Comparison of ENCODE assay signal across 15 cellular contexts in genomic region chr7:1321411-1322239, GRCh38.
"Had no signal": no experiment of that assay in that cellular context is flagged by ENCODE, and none has a peak within 500 bp of the region (broad histone marks: within the 10 kb centered on the region; RNA-seq: fewer than 3 reads in every experiment).

No MANE protein-coding gene starts in this region.

- H3K4me3 ChIP-seq: prostate gland, right lobe of liver, smooth muscle cell had no signal

- H3K4me1 Mint-ChIP-seq: activated CD4-positive, alpha-beta T cell treated with anti-CD3 and anti-CD28 coated beads for 36 hours; activated naive CD8-positive, alpha-beta T cell treated with anti-CD3 and anti-CD28 coated beads for 36 hours; stimulated activated memory B cell treated with anti-CD40 and anti-IgM and Interleukin-4, amounts not matched to agents 10 μg/mL and 1 μg/mL and 100 μg/mL, for 72 hours had no signal

- DNase-seq: activated CD4-positive, alpha-beta T cell treated with anti-CD3 and anti-CD28 coated beads for 36 hours; activated CD4-positive, alpha-beta T cell treated with anti-CD3 and anti-CD28 coated beads, Interleukin-2, amount 50 U/mL, for 48 hours; activated gamma-delta T cell treated with Interleukin-2 at 50 U/mL for 16 hours; activated naive CD8-positive, alpha-beta T cell treated with anti-CD3 and anti-CD28 coated beads for 36 hours; amniotic stem cell; dermis blood vessel endothelial cell; effector memory CD8-positive, alpha-beta T cell; left colon; stimulated activated CD4-positive, alpha-beta T cell treated with anti-CD3 and anti-CD28 coated beads, Interleukin-4, amount 100 ng/mL, for 24 hours; SW 1271; T-helper 2 cell had no signal

- H3K27ac Mint-ChIP-seq: activated CD4-positive, alpha-beta T cell treated with anti-CD3 and anti-CD28 coated beads for 36 hours; activated naive CD8-positive, alpha-beta T cell treated with anti-CD3 and anti-CD28 coated beads for 36 hours; effector memory CD8-positive, alpha-beta T cell; stimulated activated memory B cell treated with anti-CD40 and anti-IgM and Interleukin-4, amounts not matched to agents 10 μg/mL and 1 μg/mL and 100 μg/mL, for 72 hours had no signal

- H3K36me3 ChIP-seq: prostate gland, right lobe of liver had no signal

- H3K4me1 ChIP-seq: prostate gland, right lobe of liver had no signal

- H3K4me3 Mint-ChIP-seq: activated CD4-positive, alpha-beta T cell treated with anti-CD3 and anti-CD28 coated beads for 36 hours; activated naive CD8-positive, alpha-beta T cell treated with anti-CD3 and anti-CD28 coated beads for 36 hours; effector memory CD8-positive, alpha-beta T cell; stimulated activated memory B cell treated with anti-CD40 and anti-IgM and Interleukin-4, amounts not matched to agents 10 μg/mL and 1 μg/mL and 100 μg/mL, for 72 hours had no signal

- H3K9me3 Mint-ChIP-seq: activated naive CD8-positive, alpha-beta T cell treated with anti-CD3 and anti-CD28 coated beads for 36 hours; effector memory CD8-positive, alpha-beta T cell had no signal

- ATAC-seq: activated CD4-positive, alpha-beta T cell treated with anti-CD3 and anti-CD28 coated beads for 36 hours; effector memory CD8-positive, alpha-beta T cell; left colon; right lobe of liver; stimulated activated memory B cell treated with anti-CD40 and anti-IgM and Interleukin-4, amounts not matched to agents 10 μg/mL and 1 μg/mL and 100 μg/mL, for 72 hours had no signal

- H3K27me3 ChIP-seq: right lobe of liver had no signal

- H3K9me3 ChIP-seq: prostate gland, right lobe of liver had no signal

- H3K36me3 Mint-ChIP-seq: activated naive CD8-positive, alpha-beta T cell treated with anti-CD3 and anti-CD28 coated beads for 36 hours; stimulated activated memory B cell treated with anti-CD40 and anti-IgM and Interleukin-4, amounts not matched to agents 10 μg/mL and 1 μg/mL and 100 μg/mL, for 72 hours had no signal

- H3K27ac ChIP-seq: prostate gland, right lobe of liver had no signal
